1 cellular context compared by ENCODE assay signal in the genomic region with DNA sequence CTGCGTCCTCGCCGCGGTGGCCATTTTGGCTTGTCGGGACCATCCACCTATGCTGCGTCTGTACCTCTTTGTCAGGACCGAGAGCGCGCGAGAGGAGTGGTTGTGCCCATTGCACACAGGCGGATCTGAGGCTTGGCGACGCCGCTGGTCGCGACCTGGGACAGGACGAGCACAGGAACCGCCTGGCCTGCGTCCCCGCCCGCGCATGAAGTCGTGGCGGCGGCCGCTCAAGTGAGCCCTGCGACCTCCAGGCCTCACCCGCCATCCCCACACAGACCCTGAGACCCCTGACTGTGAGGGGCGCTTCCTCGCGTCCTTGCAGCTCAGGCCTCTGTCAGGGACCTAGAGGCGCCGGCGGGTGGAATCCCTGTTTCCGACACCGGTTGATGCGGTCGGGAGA.
TF ChIP-seq lines count a peak whose summit lies in the region.

No MANE protein-coding gene starts in this region.

TF ChIP-seq in WTC11, 78 proteins besides CTCF, POLR2A, EP300 and RAD21:
- TF ChIP-seq PREB (CRISPR knock-in tag; IDR thresholded peaks at IDR 0.05; ENCODE audit: borderline replicate concordance) (no peak), SP1 (CRISPR knock-in tag; conservative IDR thresholded peaks at IDR 0.05) (no peak), IRF2 (CRISPR knock-in tag; IDR thresholded peaks at IDR 0.05; ENCODE audit: borderline replicate concordance, low read depth) (no peak), CREM (CRISPR knock-in tag; IDR thresholded peaks at IDR 0.05) (no peak), RORB (CRISPR knock-in tag; IDR thresholded peaks at IDR 0.05) (no peak), ELF4 (CRISPR knock-in tag; IDR thresholded peaks at IDR 0.05; ENCODE audit: low read depth) (no peak), NFE2L1 (CRISPR knock-in tag; IDR thresholded peaks at IDR 0.05) (no peak), AFF4 (CRISPR knock-in tag; IDR thresholded peaks at IDR 0.05; ENCODE audit: borderline replicate concordance) (no peak), JAZF1 (CRISPR knock-in tag; IDR thresholded peaks at IDR 0.05) (no peak), ZSCAN18 (CRISPR knock-in tag; IDR thresholded peaks at IDR 0.05) (no peak), SMAD3 (CRISPR knock-in tag; IDR thresholded peaks at IDR 0.05; ENCODE audit: borderline replicate concordance) (no peak), FOXJ3 (CRISPR knock-in tag; IDR thresholded peaks at IDR 0.05; ENCODE audit: borderline replicate concordance) (no peak), ZNF425 (CRISPR knock-in tag; conservative IDR thresholded peaks at IDR 0.05) (no peak), CREB1 (CRISPR knock-in tag; IDR thresholded peaks at IDR 0.05) (no peak), FOXP1 (CRISPR knock-in tag; IDR thresholded peaks at IDR 0.05; ENCODE audit: borderline replicate concordance) (no peak), MXD4 (CRISPR knock-in tag; IDR thresholded peaks at IDR 0.05; ENCODE audit: borderline replicate concordance) (no peak), TEAD1 (CRISPR knock-in tag; IDR thresholded peaks at IDR 0.05) (no peak)
TF ChIP-seq in WTC11: peak in this region for 0.
